In genomic region chr19:46107371-46107770, GRCh38 we compare ENCODE assay signal across 1 cellular context.
TF ChIP-seq lines count a peak whose summit lies in the region.

No MANE protein-coding gene starts in this region.

TF ChIP-seq in HepG2, 621 proteins besides CTCF, POLR2A, EP300 and RAD21:
- TF ChIP-seq EEA1 (CRISPR knock-in tag; IDR thresholded peaks at IDR 0.05; ENCODE audit: borderline replicate concordance) (no peak), RCOR2 (CRISPR knock-in tag; IDR thresholded peaks at IDR 0.05) (no peak), PAXIP1 (CRISPR knock-in tag; conservative IDR thresholded peaks at IDR 0.05) (no peak), GABPA (IDR thresholded peaks at IDR 0.05; ENCODE audit: low read depth, low read length) (no peak), GABPA (CRISPR knock-in tag; IDR thresholded peaks at IDR 0.05; ENCODE audit: low read depth) (no peak), ATF1 (CRISPR knock-in tag; IDR thresholded peaks at IDR 0.05) (no peak), ZEB1 (IDR thresholded peaks at IDR 0.05; ENCODE audit: insufficient replicate concordance, low read depth) (no peak), ZNF232 (CRISPR knock-in tag; IDR thresholded peaks at IDR 0.05; ENCODE audit: borderline replicate concordance) (no peak), ZNF749 (CRISPR knock-in tag; IDR thresholded peaks at IDR 0.05; ENCODE audit: borderline replicate concordance) (no peak), ARID3A (IDR thresholded peaks at IDR 0.05; ENCODE audit: low read depth, low read length) (no peak), TSC22D2 (CRISPR knock-in tag; IDR thresholded peaks at IDR 0.05; ENCODE audit: borderline replicate concordance) (no peak), ZKSCAN5 (CRISPR knock-in tag; IDR thresholded peaks at IDR 0.05) (no peak), ZNF800 (CRISPR knock-in tag; IDR thresholded peaks at IDR 0.05) (no peak), REST (IDR thresholded peaks at IDR 0.05; ENCODE audit: borderline replicate concordance in 1 of 2, low read depth in 1 of 2, low read length in 2 of 2) (no peak), SNAPC4 (CRISPR knock-in tag; IDR thresholded peaks at IDR 0.05) (no peak)
